ENCODE assay signal across 14 cellular contexts in genomic region chr2:241063093-241063551, GRCh38. TPM values are rescaled to one million over a fixed set of nuclear protein-coding genes. Genes with fewer than 3 reads are reported as not detected.
A peak's percentile ranks its signal among the peaks of the same experiment; 100 is the strongest.
DNase-seq lines count a peak whose midpoint lies in the region; ATAC-seq and TF ChIP-seq lines count a peak whose summit lies in the region.
"Had no signal": no experiment of that assay in that cellular context is flagged by ENCODE, and none has a peak within 500 bp of the region (broad histone marks: within the 10 kb centered on the region; RNA-seq: fewer than 3 reads in every experiment).

No MANE protein-coding gene starts in this region.

- H3K9me3 ChIP-seq in right cardiac atrium (ENCODE audit: control insufficient read depth, low read length) = no peaks in the 10 kb centered on the region
- H3K9me3 ChIP-seq: ovary, uterus had no signal

- H3K27me3 ChIP-seq in right cardiac atrium (ENCODE audit: control insufficient read depth, insufficient read depth) = no peaks in the 10 kb centered on the region
- H3K27me3 ChIP-seq: ovary, uterus had no signal

- CTCF ChIA-PET in Calu3 (lab: Charles Lee) = no interaction called here

- H3K9me3 Mint-ChIP-seq in Calu3 (ENCODE audit: low read depth, unreplicated experiment) = no peaks in the 10 kb centered on the region

- H3K36me3 Mint-ChIP-seq in Calu3 (ENCODE audit: insufficient read depth, unreplicated experiment) = peaks cover 11% of the 10 kb centered on the region

- 56% methylated on average over 13 of the region's 13 CpGs for WGBS in right cardiac atrium

- H3K4me3 ChIP-seq in right cardiac atrium (ENCODE audit: low read length) = no peak overlapping the region
- H3K4me3 ChIP-seq: ovary, uterus had no signal

- no peaks in the 10 kb centered on the region for H3K4me1 Mint-ChIP-seq in Calu3 (ENCODE audit: low read depth, unreplicated experiment)

- peak overlapping the region; percentile 70 for H3K27ac ChIP-seq in VCaP
- no peak overlapping the region for H3K27ac ChIP-seq in right cardiac atrium (ENCODE audit: low read length)
- H3K27ac ChIP-seq: ovary, uterus had no signal

- DNase-seq in Calu3 (no peak), right cardiac atrium (peak in 2 of 3 donors; percentile 53 to 57), posterior vena cava (ENCODE audit: low spot score) (peak; percentile 80)
- DNase-seq: erythroblast, glutamatergic neuron, NCI-H146, NCI-H446, uterus had no signal

- TF ChIP-seq CTCF in Calu3 (IDR thresholded peaks at IDR 0.05; ENCODE audit: unreplicated experiment) (no peak), VCaP (conservative IDR thresholded peaks at IDR 0.05) (no peak)

- no peaks in the 10 kb centered on the region for H3K4me1 ChIP-seq in right cardiac atrium (ENCODE audit: control insufficient read depth, insufficient read depth, low read length)
- H3K4me1 ChIP-seq: uterus had no signal

- BruUV-seq in Calu3 (replicated peaks; lab: Mats Ljungman, UMichigan) = no TSS peak

- ATAC-seq in right cardiac atrium = peak; percentile 30 to 37
- no peak for ATAC-seq in GM21619 (IDR thresholded peaks at IDR 0.05; ENCODE audit: unreplicated experiment)
- ATAC-seq in HG03135 (IDR thresholded peaks at IDR 0.05; ENCODE audit: unreplicated experiment) = no peak
- ATAC-seq in HG02840 (IDR thresholded peaks at IDR 0.05; ENCODE audit: low FRiP score, unreplicated experiment) = no peak
- ATAC-seq in HG02885 (IDR thresholded peaks at IDR 0.05; ENCODE audit: poor library complexity, unreplicated experiment) = no peak

- intact Hi-C loops in Calu3 (cut with micrococcal nuclease; ENCODE audit: unreplicated experiment) = loop anchor here (1.0 kb wide), 1 partner anchor 212 kb away; no protein-coding TSS in a partner anchor
- intact Hi-C loops in right cardiac atrium (cut with DNase I) = loop anchor here in 1 of 4 donors (10.0 kb wide), 1 partner anchor 198 kb away; the partner anchor contains the start of gene AGXT
- intact Hi-C loops in posterior vena cava (cut with DNase I) = no loop called here

- H3K4me3 Mint-ChIP-seq in Calu3 (ENCODE audit: low read depth, unreplicated experiment) = peak overlapping the region; percentile 68

- peaks cover 13% of the 10 kb centered on the region for H3K27me3 Mint-ChIP-seq in Calu3 (ENCODE audit: unreplicated experiment)

- H3K27ac Mint-ChIP-seq in Calu3 (ENCODE audit: unreplicated experiment) = no peak overlapping the region

RNA-seq across cellular contexts. Expression of gene MTERF4, which starts 39.0 kb away (rescaled TPM):
- total RNA-seq in Calu3 (2022) (30.8 and 33.6 TPM in 2 replicates), right cardiac atrium (10 to 100 TPM; 17.6 to 23.2 (median 20.4) TPM), posterior vena cava (10 to 100 TPM; 17.1 to 17.8 TPM)
- 21.5 TPM for polyA plus RNA-seq in right cardiac atrium

Comparison
In these comparisons a context has a peak if more than half of its experiments do, and no peak if none do; other contexts are left out.
1. ATAC-seq: peak in right cardiac atrium (2 of 2); none in GM21619 (single experiment), HG03135 (single experiment), HG02840 (single experiment) and HG02885 (single experiment).